In the genomic region with DNA sequence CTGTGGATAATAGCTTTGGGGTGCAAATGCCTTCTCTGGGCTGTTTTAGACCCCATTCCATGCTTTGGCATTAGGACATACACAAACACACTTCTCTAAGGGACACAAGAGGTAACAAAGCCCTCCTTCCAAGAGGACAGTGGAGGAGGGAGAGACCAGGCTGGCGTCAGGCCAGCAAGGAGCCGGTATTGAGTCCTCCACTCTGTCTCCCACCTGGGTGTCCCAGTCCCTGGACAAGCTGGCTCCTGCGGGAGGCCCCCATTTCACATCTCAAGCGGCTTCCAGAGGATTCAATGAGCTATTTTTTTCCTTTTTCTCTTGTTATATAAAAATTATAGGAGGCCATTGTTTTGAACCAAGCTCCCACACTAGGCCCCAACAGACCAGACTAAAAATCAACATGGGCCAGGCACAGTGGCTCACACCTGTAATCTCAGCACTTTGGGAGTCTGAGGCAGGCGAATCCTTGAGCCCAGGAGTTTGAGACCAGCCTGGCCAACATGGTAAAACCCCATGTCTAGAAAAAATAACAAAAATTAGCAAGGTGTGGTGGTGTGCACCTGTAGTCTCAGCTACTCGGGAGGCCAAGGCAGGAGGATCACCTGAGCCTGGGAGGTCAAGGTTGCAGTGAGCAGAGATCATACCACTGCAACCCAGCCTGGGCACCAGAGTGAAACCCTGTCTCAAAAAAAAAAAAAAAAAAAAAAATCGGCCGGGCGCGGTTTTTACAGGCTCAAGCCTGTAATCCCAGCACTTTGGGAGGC, we compare ENCODE assay signal across 12 cellular contexts.
DNase-seq lines count a peak whose midpoint lies in the region; ATAC-seq and TF ChIP-seq lines count a peak whose summit lies in the region.
"Had no signal": no experiment of that assay in that cellular context is flagged by ENCODE, and none has a peak within 500 bp of the region (broad histone marks: within the 10 kb centered on the region; RNA-seq: fewer than 3 reads in every experiment).

No MANE protein-coding gene starts in this region.

- no peaks in the 10 kb centered on the region for H3K36me3 Mint-ChIP-seq in progenitor cell of endocrine pancreas (ENCODE audit: insufficient read depth)

- H3K27ac ChIP-seq in esophagus (ENCODE audit: low read depth in 2 of 2, low read length in 1 of 2): peak overlapping the region; percentile 5 to 61
- H3K27ac ChIP-seq: C4-2B had no signal

- H3K9me3 ChIP-seq in esophagus (ENCODE audit: control insufficient read depth in 2 of 2, insufficient read depth in 1 of 2, low read depth in 1 of 2, low read length in 1 of 2): no peaks in the 10 kb centered on the region

- no peak for ATAC-seq in stimulated activated naive CD8-positive, alpha-beta T cell treated with anti-CD3 and anti-CD28 coated beads, Interleukin-15, amount 100 ng/mL, for 72 hours
- no peak for ATAC-seq in stimulated activated naive CD8-positive, alpha-beta T cell treated with anti-CD3 and anti-CD28 coated beads, Interleukin-15, Interleukin-2, amounts not matched to agents 100 U/mL and 50 U/mL, for 24 hours
- ATAC-seq in HG02678 (IDR thresholded peaks at IDR 0.05; ENCODE audit: unreplicated experiment): no peak
- no peak for ATAC-seq in HG03457 (IDR thresholded peaks at IDR 0.05; ENCODE audit: unreplicated experiment)

- 94 to 96% methylated on average over 8 to 10 of the region's 10 CpGs for WGBS in esophagus, 2 donors

- H3K27ac Mint-ChIP-seq in stimulated activated naive CD8-positive, alpha-beta T cell treated with anti-CD3 and anti-CD28 coated beads, Interleukin-15, amount 100 ng/mL, for 72 hours: peak overlapping the region; percentile 12 to 69
- peak overlapping the region; percentile 29 for H3K27ac Mint-ChIP-seq in progenitor cell of endocrine pancreas

- no peak overlapping the region for H3K4me3 ChIP-seq in esophagus (ENCODE audit: low read depth in 1 of 2, low read length in 2 of 2)

- H3K9me3 Mint-ChIP-seq in stimulated activated naive CD8-positive, alpha-beta T cell treated with anti-CD3 and anti-CD28 coated beads, Interleukin-15, amount 100 ng/mL, for 72 hours: peaks cover 0 to 4% of the 10 kb centered on the region in 2 donors
- no peaks in the 10 kb centered on the region for H3K9me3 Mint-ChIP-seq in progenitor cell of endocrine pancreas (ENCODE audit: low read depth)

- H3K4me1 Mint-ChIP-seq in stimulated activated naive CD8-positive, alpha-beta T cell treated with anti-CD3 and anti-CD28 coated beads, Interleukin-15, amount 100 ng/mL, for 72 hours: peaks cover 92% of the 10 kb centered on the region
- H3K4me1 Mint-ChIP-seq in progenitor cell of endocrine pancreas (ENCODE audit: low read depth): peaks cover 26% of the 10 kb centered on the region

- DNase-seq in stimulated activated naive CD8-positive, alpha-beta T cell treated with anti-CD3 and anti-CD28 coated beads, Interleukin-15, amount 100 ng/mL, for 72 hours: no peak
- no peak for DNase-seq in stimulated activated naive CD8-positive, alpha-beta T cell treated with anti-CD3 and anti-CD28 coated beads, Interleukin-15, Interleukin-2, amounts not matched to agents 100 U/mL and 50 U/mL, for 24 hours
- DNase-seq in progenitor cell of endocrine pancreas (ENCODE audit: low spot score, unreplicated experiment) (no peak), nucleus accumbens (lab: John Stamatoyannopoulos, UW) (no peak)
- DNase-seq in stimulated activated naive CD4-positive, alpha-beta T cell (lab: John Stamatoyannopoulos, UW): no peak
- DNase-seq: activated T-cell treated with anti-CD3 and anti-CD28 coated beads, Interleukin-2, amount 50 U/mL, for 48 hours; cortex of kidney; Karpas-422 had no signal

- no peaks in the 10 kb centered on the region for H3K36me3 ChIP-seq in esophagus (ENCODE audit: control insufficient read depth in 2 of 2, insufficient read depth in 2 of 2, low read length in 1 of 2)

- no peak for TF ChIP-seq CTCF in progenitor cell of endocrine pancreas (IDR thresholded peaks at IDR 0.05; ENCODE audit: unreplicated experiment)

- no peak overlapping the region for H3K4me3 Mint-ChIP-seq in stimulated activated naive CD8-positive, alpha-beta T cell treated with anti-CD3 and anti-CD28 coated beads, Interleukin-15, amount 100 ng/mL, for 72 hours
- H3K4me3 Mint-ChIP-seq in progenitor cell of endocrine pancreas (ENCODE audit: low read depth): no peak overlapping the region

- H3K4me1 ChIP-seq in esophagus (ENCODE audit: control insufficient read depth in 2 of 2, insufficient read depth in 2 of 2, low read length in 1 of 2): peaks cover 0 to 23% of the 10 kb centered on the region in 2 donors

- no peaks in the 10 kb centered on the region for H3K27me3 Mint-ChIP-seq in stimulated activated naive CD8-positive, alpha-beta T cell treated with anti-CD3 and anti-CD28 coated beads, Interleukin-15, amount 100 ng/mL, for 72 hours
- H3K27me3 Mint-ChIP-seq in progenitor cell of endocrine pancreas: no peaks in the 10 kb centered on the region

- H3K27me3 ChIP-seq in esophagus (ENCODE audit: control insufficient read depth in 1 of 2, insufficient read depth in 2 of 2, low read length in 2 of 2): no peaks in the 10 kb centered on the region
